Comparison of ENCODE assay signal across 28 cellular contexts in the genomic region with DNA sequence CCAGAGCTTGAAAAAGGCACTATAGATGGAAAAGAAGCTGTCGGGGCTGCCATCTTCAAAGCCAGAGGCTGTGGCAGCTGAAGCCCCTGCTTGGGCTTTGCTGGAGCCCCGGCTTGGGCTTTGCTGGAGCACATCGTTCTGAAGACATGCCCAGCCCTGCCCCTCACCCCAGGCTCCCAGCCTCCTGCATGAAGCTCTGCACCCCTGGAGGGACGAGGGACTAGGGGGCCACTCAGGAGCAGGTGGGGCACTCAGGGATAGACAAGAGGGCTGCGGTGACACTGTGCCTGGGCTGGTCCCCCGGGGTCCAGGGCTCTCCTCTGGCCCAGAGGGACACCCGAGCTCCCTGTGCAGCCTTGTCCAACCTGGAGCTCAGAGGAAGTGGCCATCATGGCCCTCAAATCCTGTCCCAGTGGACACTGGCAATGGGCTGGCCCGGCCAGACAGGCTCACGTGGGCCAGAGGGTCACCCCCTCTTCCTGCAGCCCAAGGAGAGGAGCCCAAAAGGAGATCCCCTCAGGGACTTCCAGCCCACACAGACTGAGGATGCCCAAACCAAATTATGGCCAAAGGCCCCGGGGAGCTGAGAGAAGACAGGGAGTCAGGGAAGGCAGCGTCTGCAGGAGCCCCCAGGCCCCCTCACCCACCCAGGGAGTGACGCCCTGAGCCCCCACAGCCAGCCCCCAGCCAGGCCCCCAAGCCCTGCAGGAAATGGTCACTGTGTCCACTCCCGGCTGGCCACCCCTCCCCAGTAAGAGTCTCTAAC. TPM values are rescaled to one million over a fixed set of nuclear protein-coding genes. Genes with fewer than 3 reads are reported as not detected.
DNase-seq lines count a peak whose midpoint lies in the region; ATAC-seq, FAIRE-seq and TF ChIP-seq lines count a peak whose summit lies in the region.
"Had no signal": no experiment of that assay in that cellular context is flagged by ENCODE, and none has a peak within 500 bp of the region (broad histone marks: within the 10 kb centered on the region; RNA-seq: fewer than 3 reads in every experiment).

No MANE protein-coding gene starts in this region.

- TF ChIP-seq EP300 in sigmoid colon (IDR thresholded peaks at IDR 0.05): no peak

- WGBS in right cardiac atrium: 74% methylated on average over 13 of the region's 13 CpGs
- 61 to 71% methylated on average over 13 of the region's 13 CpGs for WGBS in sigmoid colon, 2 donors

- H3K27ac Mint-ChIP-seq in activated CD8-positive, alpha-beta memory T cell treated with anti-CD3 and anti-CD28 coated beads, Interleukin-2, amount 10 ng/mL, durations not matched to agents 7 days and 5 days: no peak overlapping the region
- no peak overlapping the region for H3K27ac Mint-ChIP-seq in T-helper 17 cell
- H3K27ac Mint-ChIP-seq: activated naive CD8-positive, alpha-beta T cell; CD4-positive, alpha-beta memory T cell; nephron progenitor cell had no signal

- no peak overlapping the region for H3K27ac ChIP-seq in right cardiac atrium (ENCODE audit: low read length)
- no peak overlapping the region for H3K27ac ChIP-seq in sigmoid colon
- no peak overlapping the region for H3K27ac ChIP-seq in brain microvascular endothelial cell
- H3K27ac ChIP-seq: pancreas, PC-9 had no signal

- H3K9me3 ChIP-seq in T-helper 17 cell (ENCODE audit: control insufficient read depth, low read length, poor library complexity, severe bottlenecking) (no peaks in the 10 kb centered on the region), right cardiac atrium (ENCODE audit: control insufficient read depth, low read length) (no peaks in the 10 kb centered on the region), sigmoid colon (no peaks in the 10 kb centered on the region)
- H3K9me3 ChIP-seq: pancreas had no signal

- H3K27me3 Mint-ChIP-seq in activated CD8-positive, alpha-beta memory T cell treated with anti-CD3 and anti-CD28 coated beads, Interleukin-2, amount 10 ng/mL, durations not matched to agents 7 days and 5 days: no peaks in the 10 kb centered on the region
- H3K27me3 Mint-ChIP-seq in T-helper 17 cell: peaks cover 36% of the 10 kb centered on the region
- H3K27me3 Mint-ChIP-seq: activated naive CD8-positive, alpha-beta T cell had no signal

- FAIRE-seq in frontal cortex (lab: Jason Lieb, UNC): no peak
- FAIRE-seq: astrocyte, pancreas, urothelium cell line had no signal

- TF ChIP-seq CTCF in sigmoid colon (IDR thresholded peaks at IDR 0.05): no peak
- TF ChIP-seq CTCF in brain microvascular endothelial cell (IDR thresholded peaks at IDR 0.05; ENCODE audit: low read depth, low read length, missing control alignments): no peak

- DNase-seq in activated CD8-positive, alpha-beta memory T cell treated with anti-CD3 and anti-CD28 coated beads, Interleukin-2, amount 50 U/mL, for 4 hours: peak; percentile 10
- no peak for DNase-seq in activated CD8-positive, alpha-beta memory T cell treated with anti-CD3 and anti-CD28 coated beads, Interleukin-2, amount 10 ng/mL, durations not matched to agents 7 days and 5 days
- DNase-seq in T-helper 17 cell (peak in 2 of 3 donors; percentile 1 to 8), right cardiac atrium (peak in 2 of 3 donors; percentile 7 to 36), sigmoid colon (peak; percentile 48), brain microvascular endothelial cell (no peak), frontal cortex (ENCODE audit: low spot score in 2 of 2) (no peak)
- no peak for DNase-seq in activated T-cell treated with anti-CD3 and anti-CD28 coated beads, Interleukin-2, amount 50 U/mL, for 1 hour
- DNase-seq: 8988T; activated CD4-positive, alpha-beta T cell treated with anti-CD3 and anti-CD28 coated beads, Interleukin-2, amount 50 U/mL, for 4 hours; activated CD4-positive, CD25-positive, alpha-beta regulatory T cell; CD4-positive, alpha-beta memory T cell; NCI-H524 treated with DMSO at 0.1 percent for 48 hours; nephron progenitor cell; PC-9; SHP77 treated with DMSO at 0.1 percent for 48 hours; stimulated activated CD4-positive, alpha-beta T cell treated with anti-CD3 and anti-CD28 coated beads, Interleukin-15, amount 100 ng/mL, for 24 hours; stimulated activated naive CD4-positive, alpha-beta T cell had no signal

- H3K4me1 Mint-ChIP-seq in activated CD8-positive, alpha-beta memory T cell treated with anti-CD3 and anti-CD28 coated beads, Interleukin-2, amount 10 ng/mL, durations not matched to agents 7 days and 5 days: no peaks in the 10 kb centered on the region
- H3K4me1 Mint-ChIP-seq in T-helper 17 cell: peaks cover 6% of the 10 kb centered on the region
- H3K4me1 Mint-ChIP-seq: CD4-positive, alpha-beta memory T cell; central memory CD8-positive, alpha-beta T cell had no signal

- in situ Hi-C loops in brain microvascular endothelial cell (cut with HindIII; ENCODE audit: low pct_ligation_motif_present, low sequenced_read_pairs): no loop called here

- ATAC-seq in activated CD8-positive, alpha-beta memory T cell treated with anti-CD3 and anti-CD28 coated beads, Interleukin-2, amount 10 ng/mL, durations not matched to agents 7 days and 5 days: no peak
- ATAC-seq in T-helper 17 cell (no peak), right cardiac atrium (no peak)
- ATAC-seq: pancreas had no signal

- H3K4me1 ChIP-seq in right cardiac atrium (ENCODE audit: control insufficient read depth, insufficient read depth, low read length): no peaks in the 10 kb centered on the region
- no peaks in the 10 kb centered on the region for H3K4me1 ChIP-seq in sigmoid colon
- H3K4me1 ChIP-seq: pancreas had no signal

- no peak overlapping the region for H3K4me3 ChIP-seq in right cardiac atrium (ENCODE audit: low read length)
- H3K4me3 ChIP-seq in sigmoid colon: no peak overlapping the region
- H3K4me3 ChIP-seq in brain microvascular endothelial cell (ENCODE audit: low read depth, low read length): no peak overlapping the region
- H3K4me3 ChIP-seq: pancreas, PC-9 had no signal

- H3K27me3 ChIP-seq in right cardiac atrium (ENCODE audit: control insufficient read depth, insufficient read depth) (no peaks in the 10 kb centered on the region), sigmoid colon (peaks cover 0 to 25% (median 0%) of the 10 kb centered on the region in 3 donors), brain microvascular endothelial cell (replicated peaks) (no peaks in the 10 kb centered on the region)
- H3K27me3 ChIP-seq: pancreas had no signal

- H3K4me3 Mint-ChIP-seq in activated CD8-positive, alpha-beta memory T cell treated with anti-CD3 and anti-CD28 coated beads, Interleukin-2, amount 10 ng/mL, durations not matched to agents 7 days and 5 days: no peak overlapping the region
- no peak overlapping the region for H3K4me3 Mint-ChIP-seq in T-helper 17 cell
- H3K4me3 Mint-ChIP-seq: activated naive CD8-positive, alpha-beta T cell; CD4-positive, alpha-beta memory T cell; central memory CD8-positive, alpha-beta T cell; nephron progenitor cell had no signal

- H3K36me3 ChIP-seq in sigmoid colon (no peaks in the 10 kb centered on the region), brain microvascular endothelial cell (replicated peaks) (no peaks in the 10 kb centered on the region)
- H3K36me3 ChIP-seq: pancreas had no signal

- H3K9me3 Mint-ChIP-seq in activated CD8-positive, alpha-beta memory T cell treated with anti-CD3 and anti-CD28 coated beads, Interleukin-2, amount 10 ng/mL, durations not matched to agents 7 days and 5 days (ENCODE audit: low read depth): no peaks in the 10 kb centered on the region
- H3K9me3 Mint-ChIP-seq: central memory CD8-positive, alpha-beta T cell; nephron progenitor cell had no signal

- intact Hi-C loops in right cardiac atrium (cut with DNase I) (no loop called here), sigmoid colon (cut with DNase I) (no loop called here)

- CTCF ChIA-PET in activated CD8-positive, alpha-beta memory T cell treated with anti-CD3 and anti-CD28 coated beads, Interleukin-2, amount 10 ng/mL, durations not matched to agents 7 days and 5 days (lab: Charles Lee): no interaction called here

- no peaks in the 10 kb centered on the region for H3K36me3 Mint-ChIP-seq in activated CD8-positive, alpha-beta memory T cell treated with anti-CD3 and anti-CD28 coated beads, Interleukin-2, amount 10 ng/mL, durations not matched to agents 7 days and 5 days
- H3K36me3 Mint-ChIP-seq in T-helper 17 cell (ENCODE audit: low read depth): no peaks in the 10 kb centered on the region
- H3K36me3 Mint-ChIP-seq: activated naive CD8-positive, alpha-beta T cell; CD4-positive, alpha-beta memory T cell had no signal

- no peak for TF ChIP-seq POLR2A in sigmoid colon (IDR thresholded peaks at IDR 0.05)

RNA-seq across cellular contexts. Expression of gene C14orf180, which starts 23.1 kb away (rescaled TPM):
- not detected for total RNA-seq in activated CD8-positive, alpha-beta memory T cell treated with anti-CD3 and anti-CD28 coated beads, Interleukin-2, amount 10 ng/mL, durations not matched to agents 7 days and 5 days
- not detected for total RNA-seq in T-helper 17 cell
- 100 to 1,000 TPM in 3 of 4 donors, 10 to 100 TPM in 1; 56.5 to 117 (median 104) TPM for total RNA-seq in right cardiac atrium
- polyA plus RNA-seq in right cardiac atrium: 153 TPM
- 1 to 10 TPM in 1 of 4 donors, under 1 TPM in 2, not detected in 1; 0.16 to 5.0 (median 0.55) TPM for total RNA-seq in sigmoid colon
- polyA plus RNA-seq in sigmoid colon: 1 to 10 TPM in 1 of 3 donors, under 1 TPM in 2; 0.46 to 1.6 (median 0.60) TPM
- not detected for total RNA-seq in frontal cortex
- total RNA-seq: astrocyte; CD4-positive, alpha-beta memory T cell; dermis microvascular lymphatic vessel endothelial cell; fibroblast of lung; LHCN-M2; mononuclear cell; PC-9; temporal lobe had no signal
- polyA plus RNA-seq: CD4-positive, alpha-beta memory T cell; fibroblast of lung had no signal

RNA-seq across cellular contexts. Expression of gene TMEM179, which starts 48.1 kb away (rescaled TPM):
- not detected for total RNA-seq in activated CD8-positive, alpha-beta memory T cell treated with anti-CD3 and anti-CD28 coated beads, Interleukin-2, amount 10 ng/mL, durations not matched to agents 7 days and 5 days
- total RNA-seq in T-helper 17 cell (not detected), right cardiac atrium (1 to 10 TPM in 2 of 4 donors, under 1 TPM in 2; 0.57 to 2.2 (median 0.94) TPM), sigmoid colon (1 to 10 TPM; 1.4 to 5.4 (median 2.8) TPM), frontal cortex (42.0 TPM)
- polyA plus RNA-seq in right cardiac atrium (1.4 TPM), sigmoid colon (1 to 10 TPM in 1 of 3 donors, not detected in 2; 4.2 TPM)
- total RNA-seq: CD4-positive, alpha-beta memory T cell; LHCN-M2; mononuclear cell; PC-9 had no signal
- polyA plus RNA-seq: CD4-positive, alpha-beta memory T cell had no signal

Comparison
In these comparisons a context has a peak if more than half of its experiments do, and no peak if none do; other contexts are left out.
1. DNase-seq: peak in activated CD8-positive, alpha-beta memory T cell treated with anti-CD3 and anti-CD28 coated beads, Interleukin-2, amount 50 U/mL, for 4 hours (single experiment), T-helper 17 cell (2 of 3), right cardiac atrium (2 of 3) and sigmoid colon (single experiment); none in activated CD8-positive, alpha-beta memory T cell treated with anti-CD3 and anti-CD28 coated beads, Interleukin-2, amount 10 ng/mL, durations not matched to agents 7 days and 5 days (single experiment), brain microvascular endothelial cell (single experiment), activated T-cell treated with anti-CD3 and anti-CD28 coated beads, Interleukin-2, amount 50 U/mL, for 1 hour (single experiment) and frontal cortex (0 of 2).
2. RNA of gene C14orf180, which starts 23.1 kb away (total RNA-seq): 56.5 to 117 TPM in right cardiac atrium; 0.16 to 5.0 TPM in sigmoid colon, not detected in activated CD8-positive, alpha-beta memory T cell treated with anti-CD3 and anti-CD28 coated beads, Interleukin-2, amount 10 ng/mL, durations not matched to agents 7 days and 5 days, not detected in T-helper 17 cell and not detected in frontal cortex (single experiment); every median in the first group is over 4 times any median in the second.